Comparison of ENCODE assay signal across 1 cellular context in genomic region chr1:23562138-23562819, GRCh38.
A peak's percentile ranks its signal among the peaks of the same experiment; 100 is the strongest.
TF ChIP-seq lines count a peak whose summit lies in the region.

No MANE protein-coding gene starts in this region.

TF ChIP-seq in HepG2, 621 proteins besides CTCF, POLR2A, EP300 and RAD21 (continued from another document and continues in another):
- peak; percentile 71 for TF ChIP-seq ZNF687 (CRISPR knock-in tag; IDR thresholded peaks at IDR 0.05)
- TF ChIP-seq TBP (CRISPR knock-in tag; IDR thresholded peaks at IDR 0.05) = no peak
- TF ChIP-seq SSRP1 (CRISPR knock-in tag; IDR thresholded peaks at IDR 0.05) = no peak
- no peak for TF ChIP-seq ZFAT (CRISPR knock-in tag; conservative IDR thresholded peaks at IDR 0.05)
- no peak for TF ChIP-seq FOXM1 (CRISPR knock-in tag; IDR thresholded peaks at IDR 0.05)
- TF ChIP-seq ZNF549 (CRISPR knock-in tag; IDR thresholded peaks at IDR 0.05) = no peak
- TF ChIP-seq ATRX (CRISPR knock-in tag; IDR thresholded peaks at IDR 0.05; ENCODE audit: borderline replicate concordance) = no peak
- TF ChIP-seq SMYD3 (CRISPR knock-in tag; IDR thresholded peaks at IDR 0.05) = no peak
- TF ChIP-seq ZFP36 (IDR thresholded peaks at IDR 0.05; ENCODE audit: borderline replicate concordance, low read depth, low read length, partially characterized antibody) = no peak
- TF ChIP-seq ZHX1 (CRISPR knock-in tag; IDR thresholded peaks at IDR 0.05; ENCODE audit: low read depth) = no peak
- TF ChIP-seq AGO1 (IDR thresholded peaks at IDR 0.05; ENCODE audit: low read depth, low read length, poor library complexity, severe bottlenecking) = no peak
- TF ChIP-seq DDIT3 (CRISPR knock-in tag; IDR thresholded peaks at IDR 0.05) = no peak
- no peak for TF ChIP-seq ZFP36L2 (CRISPR knock-in tag; IDR thresholded peaks at IDR 0.05)
- TF ChIP-seq ISX (CRISPR knock-in tag; conservative IDR thresholded peaks at IDR 0.05) = no peak
- no peak for TF ChIP-seq ZNF768 (CRISPR knock-in tag; IDR thresholded peaks at IDR 0.05)
- TF ChIP-seq ZMYM2 (CRISPR knock-in tag; IDR thresholded peaks at IDR 0.05) = no peak
- TF ChIP-seq ZNF101 (CRISPR knock-in tag; IDR thresholded peaks at IDR 0.05; ENCODE audit: borderline replicate concordance, low read depth) = no peak
- peak; percentile 56 for TF ChIP-seq ZNF331 (CRISPR knock-in tag; IDR thresholded peaks at IDR 0.05)
- TF ChIP-seq ESRRA (CRISPR knock-in tag; IDR thresholded peaks at IDR 0.05; ENCODE audit: low read depth) = no peak
- TF ChIP-seq MEF2D (CRISPR knock-in tag; IDR thresholded peaks at IDR 0.05) = no peak
- TF ChIP-seq HNRNPUL1 (IDR thresholded peaks at IDR 0.05; ENCODE audit: low read depth, low read length) = no peak
- peak; percentile 75 for TF ChIP-seq MED1 (CRISPR knock-in tag; IDR thresholded peaks at IDR 0.05)
- no peak for TF ChIP-seq ZNF646 (CRISPR knock-in tag; IDR thresholded peaks at IDR 0.05)
- TF ChIP-seq CREB1 (IDR thresholded peaks at IDR 0.05) = peak; percentile 86
- peak; percentile 93 for TF ChIP-seq CREB1 (CRISPR knock-in tag; IDR thresholded peaks at IDR 0.05)
- no peak for TF ChIP-seq HMGA1 (CRISPR knock-in tag; conservative IDR thresholded peaks at IDR 0.05)
- no peak for TF ChIP-seq MZF1 (CRISPR knock-in tag; IDR thresholded peaks at IDR 0.05; ENCODE audit: borderline replicate concordance)
- no peak for TF ChIP-seq PRMT3 (CRISPR knock-in tag; IDR thresholded peaks at IDR 0.05; ENCODE audit: borderline replicate concordance, low read depth)
- no peak for TF ChIP-seq KDM5A (IDR thresholded peaks at IDR 0.05; ENCODE audit: borderline replicate concordance, low read length)
- no peak for TF ChIP-seq IKZF1 (IDR thresholded peaks at IDR 0.05)
- TF ChIP-seq NFE2L2 (IDR thresholded peaks at IDR 0.05; ENCODE audit: low read length) = no peak
- TF ChIP-seq CEBPB (IDR thresholded peaks at IDR 0.05; ENCODE audit: borderline replicate concordance, low read depth, low read length) = no peak
- TF ChIP-seq ZNF451 (CRISPR knock-in tag; IDR thresholded peaks at IDR 0.05) = no peak
- no peak for TF ChIP-seq STAG1 (CRISPR knock-in tag; IDR thresholded peaks at IDR 0.05)
- no peak for TF ChIP-seq ZFX (CRISPR knock-in tag; IDR thresholded peaks at IDR 0.05; ENCODE audit: low read depth)
- TF ChIP-seq PRDM10 (CRISPR knock-in tag; IDR thresholded peaks at IDR 0.05; ENCODE audit: low read depth) = no peak
- no peak for TF ChIP-seq POLR2AphosphoS2 (IDR thresholded peaks at IDR 0.05; ENCODE audit: low read depth, low read length)
- TF ChIP-seq KDM4B (CRISPR knock-in tag; IDR thresholded peaks at IDR 0.05) = peak; percentile 57; the same call in 1 of the 2 replicates
- no peak; the same call in 1 of the 2 replicates for TF ChIP-seq RFXANK (CRISPR knock-in tag; IDR thresholded peaks at IDR 0.05)
- TF ChIP-seq FOXP4 (CRISPR knock-in tag; IDR thresholded peaks at IDR 0.05) = peak; percentile 81
- no peak for TF ChIP-seq ZNF513 (CRISPR knock-in tag; conservative IDR thresholded peaks at IDR 0.05)
- TF ChIP-seq TSC22D2 (CRISPR knock-in tag; IDR thresholded peaks at IDR 0.05; ENCODE audit: borderline replicate concordance) = no peak
- no peak for TF ChIP-seq PLSCR1 (CRISPR knock-in tag; IDR thresholded peaks at IDR 0.05; ENCODE audit: borderline replicate concordance)
- TF ChIP-seq SKI (IDR thresholded peaks at IDR 0.05; ENCODE audit: partially characterized antibody) = peak; percentile 94
